ENCODE assay signal across 11 cellular contexts in genomic region chr2:64404743-64405142, GRCh38. TPM values are rescaled to one million over a fixed set of nuclear protein-coding genes. Genes with fewer than 3 reads are reported as not detected.
DNase-seq lines count a peak whose midpoint lies in the region; ATAC-seq and TF ChIP-seq lines count a peak whose summit lies in the region.
"Had no signal": no experiment of that assay in that cellular context is flagged by ENCODE, and none has a peak within 500 bp of the region (broad histone marks: within the 10 kb centered on the region; RNA-seq: fewer than 3 reads in every experiment).

No MANE protein-coding gene starts in this region.

- H3K27ac ChIP-seq in fibroblast of lung (ENCODE audit: insufficient read depth, low read length) = peak overlapping the region; percentile 33
- H3K27ac ChIP-seq in upper lobe of right lung = peak overlapping the region; percentile 84
- H3K27ac ChIP-seq: A549 had no signal

- H4K20me1 ChIP-seq in fibroblast of lung (ENCODE audit: control insufficient read depth, extremely low read depth, insufficient read depth, low read length) = no peaks in the 10 kb centered on the region

- H3K9ac ChIP-seq in fibroblast of lung (ENCODE audit: insufficient read depth, low read length) = no peak overlapping the region

- ATAC-seq in upper lobe of right lung (peak; percentile 34), GM21737 (IDR thresholded peaks at IDR 0.05; ENCODE audit: unreplicated experiment) (no peak)
- ATAC-seq: A549 had no signal

- intact Hi-C loops in upper lobe of right lung (cut with DNase I) = no loop called here

- H3K27me3 ChIP-seq in fibroblast of lung (ENCODE audit: control insufficient read depth, insufficient read depth, low read length) (no peaks in the 10 kb centered on the region), upper lobe of right lung (no peaks in the 10 kb centered on the region)

- H3K4me3 ChIP-seq in fibroblast of lung (replicated peaks in 1 of 4; ENCODE audit: control extremely low read depth in 1 of 4, insufficient read depth in 1 of 4, low read depth in 3 of 4, low read length in 4 of 4) (no peak overlapping the region), upper lobe of right lung (no peak overlapping the region)
- H3K4me3 ChIP-seq: A549 had no signal

- H3K4me1 ChIP-seq in fibroblast of lung (ENCODE audit: control insufficient read depth, extremely low read depth, insufficient read depth, low read length) (peaks cover 18% of the 10 kb centered on the region), upper lobe of right lung (peaks cover 53% of the 10 kb centered on the region)

- no peaks in the 10 kb centered on the region for H3K79me2 ChIP-seq in fibroblast of lung (ENCODE audit: control insufficient read depth, insufficient read depth, low read length)

- no peaks in the 10 kb centered on the region for H3K36me3 ChIP-seq in fibroblast of lung (ENCODE audit: control insufficient read depth, insufficient read depth, low read length)
- H3K36me3 ChIP-seq in upper lobe of right lung = no peaks in the 10 kb centered on the region

- H3K9me3 ChIP-seq in fibroblast of lung (ENCODE audit: control insufficient read depth, insufficient read depth, low read depth, low read length) = no peaks in the 10 kb centered on the region
- H3K9me3 ChIP-seq in upper lobe of right lung = no peaks in the 10 kb centered on the region
- H3K9me3 ChIP-seq: A549 had no signal

- H2AFZ ChIP-seq in fibroblast of lung (ENCODE audit: low read length) = peak overlapping the region; percentile 37

- TF ChIP-seq CTCF in fibroblast of lung (conservative IDR thresholded peaks at IDR 0.05 in 1 of 2, IDR thresholded peaks at IDR 0.05 in 1 of 2; ENCODE audit: low read depth in 1 of 2, low read length in 2 of 2) (no peak), upper lobe of right lung (IDR thresholded peaks at IDR 0.05) (no peak)

- H3K4me2 ChIP-seq in fibroblast of lung (ENCODE audit: extremely low read depth, insufficient read depth, low read length) = peak overlapping the region; percentile 49
- H3K4me2 ChIP-seq: A549 had no signal

- DNase-seq in NCI-H2196 (lab: John Stamatoyannopoulos, UW; ENCODE audit: unreplicated experiment) (peak; percentile 52), NCI-H2196 treated with DMSO at 0.1 percent for 48 hours (lab: John Stamatoyannopoulos, UW; ENCODE audit: unreplicated experiment) (no peak), fibroblast of lung (ENCODE audit: low read depth in 2 of 2) (peak in 1 of 2 donors; percentile 85), mucosa of gallbladder (ENCODE audit: low spot score) (peak; percentile 70), upper lobe of right lung (peak; percentile 61), EL (no peak)
- no peak for DNase-seq in stimulated activated CD4-positive, alpha-beta T cell treated with anti-CD3 and anti-CD28 coated beads, Interleukin-2, amount 100 ng/mL, for 24 hours
- DNase-seq: activated gamma-delta T cell, NCI-H2107 had no signal

RNA-seq across cellular contexts. Expression of gene LGALSL, which starts 49.2 kb away (rescaled TPM):
- total RNA-seq in fibroblast of lung (2.8 and 3.1 TPM in 2 replicates), mucosa of gallbladder (19.9 TPM), upper lobe of right lung (43.2 TPM)
- polyA plus RNA-seq in fibroblast of lung = 4.4 and 5.7 TPM in 2 replicates
- polyA plus RNA-seq in fibroblast of lung (2012) = 2.8 and 3.7 TPM in 2 replicates
- polyA minus RNA-seq in fibroblast of lung (ENCODE audit: low replicate concordance) = 1.9 TPM in 1 of 2 replicates, not detected in the other

Comparison
In these comparisons a context has a peak if more than half of its experiments do, and no peak if none do; other contexts are left out.
1. DNase-seq: peak in NCI-H2196 (single experiment), mucosa of gallbladder (single experiment) and upper lobe of right lung (single experiment); none in NCI-H2196 treated with DMSO at 0.1 percent for 48 hours (single experiment), stimulated activated CD4-positive, alpha-beta T cell treated with anti-CD3 and anti-CD28 coated beads, Interleukin-2, amount 100 ng/mL, for 24 hours (0 of 2) and EL (single experiment).